16 cellular contexts compared by ENCODE assay signal in genomic region chr6:11848852-11849731, GRCh38.
DNase-seq lines count a peak whose midpoint lies in the region; ATAC-seq, FAIRE-seq and TF ChIP-seq lines count a peak whose summit lies in the region.
"Had no signal": no experiment of that assay in that cellular context is flagged by ENCODE, and none has a peak within 500 bp of the region (broad histone marks: within the 10 kb centered on the region; RNA-seq: fewer than 3 reads in every experiment).

No MANE protein-coding gene starts in this region.

- DNase-seq in A172 (ENCODE audit: low spot score): peak; percentile 79
- DNase-seq in HS-27A (ENCODE audit: low read depth): peak; percentile 20
- peak; percentile 91 for DNase-seq in NCI-H446 treated with DMSO at 0.1 percent for 48 hours (lab: John Stamatoyannopoulos, UW)
- DNase-seq in endothelial cell of umbilical vein (ENCODE audit: low read depth, low spot score): peak; percentile 83
- no peak for DNase-seq in cerebellar nuclear complex (lab: John Stamatoyannopoulos, UW)
- no peak for DNase-seq in stimulated activated CD4-positive, alpha-beta T cell treated with anti-CD3 and anti-CD28 coated beads, Interleukin-4, amount 100 ng/mL, for 4 hours
- no peak for DNase-seq in UCSD-AML1 (lab: John Stamatoyannopoulos, UW; ENCODE audit: unreplicated experiment)
- DNase-seq: activated CD8-positive, alpha-beta T cell treated with anti-CD3 and anti-CD28 coated beads for 36 hours; activated gamma-delta T cell treated with Interleukin-2 at 50 U/mL for 16 hours; H7; NCI-H1436; stimulated activated CD4-positive, alpha-beta T cell treated with anti-CD3 and anti-CD28 coated beads, Interleukin-4, amount 100 ng/mL, for 24 hours; stimulated activated naive CD4-positive, alpha-beta T cell had no signal

- intact Hi-C loops in endothelial cell of umbilical vein (cut with micrococcal nuclease): loop anchor here (5.0 kb wide), 1 partner anchor 158 kb away; no protein-coding TSS in a partner anchor

- H3K9ac ChIP-seq in endothelial cell of umbilical vein (replicated peaks; ENCODE audit: extremely low read depth, insufficient read depth, low read length): no peak overlapping the region

- dilution Hi-C loops in endothelial cell of umbilical vein (cut with MboI; ENCODE audit: extremely low pct_ligation_motif_present, low sequenced_read_pairs): no loop called here

- peak; percentile 76 for FAIRE-seq in endothelial cell of umbilical vein (lab: Jason Lieb, UNC)

- no peaks in the 10 kb centered on the region for H4K20me1 ChIP-seq in endothelial cell of umbilical vein (replicated peaks; ENCODE audit: control insufficient read depth, extremely low read depth, insufficient read depth, low read length)

- POLR2A ChIA-PET in endothelial cell of umbilical vein (lab: Charles Lee): no interaction called here

- TF ChIP-seq POLR2A in endothelial cell of umbilical vein (IDR thresholded peaks at IDR 0.05; ENCODE audit: low read depth, low read length): no peak

- no peak overlapping the region for H3K4me3 ChIP-seq in endothelial cell of umbilical vein (replicated peaks in 1 of 3; ENCODE audit: insufficient read depth in 1 of 3, low read depth in 1 of 3, low read length in 3 of 3)

- no peak overlapping the region for H3K4me2 ChIP-seq in endothelial cell of umbilical vein (ENCODE audit: insufficient read depth, low read length)

- CTCF ChIA-PET in endothelial cell of umbilical vein (lab: Charles Lee): no interaction called here

- no peaks in the 10 kb centered on the region for H3K9me3 ChIP-seq in endothelial cell of umbilical vein (replicated peaks; ENCODE audit: control insufficient read depth, insufficient read depth, low read length)

- H3K36me3 ChIP-seq in endothelial cell of umbilical vein (ENCODE audit: control insufficient read depth in 2 of 2, extremely low read depth in 1 of 2, insufficient read depth in 2 of 2, low read length in 2 of 2): no peaks in the 10 kb centered on the region

- H3K79me2 ChIP-seq in endothelial cell of umbilical vein (ENCODE audit: control insufficient read depth, insufficient read depth, low read length): no peaks in the 10 kb centered on the region

- peaks cover 7% of the 10 kb centered on the region for H3K4me1 ChIP-seq in endothelial cell of umbilical vein (ENCODE audit: control insufficient read depth, extremely low read depth, insufficient read depth, low read length)

- no peak for ATAC-seq in HG02588 (IDR thresholded peaks at IDR 0.05; ENCODE audit: unreplicated experiment)
- ATAC-seq: activated CD8-positive, alpha-beta T cell treated with anti-CD3 and anti-CD28 coated beads for 36 hours; esophagus mucosa; Panc1 had no signal

- peaks cover 6 to 8% of the 10 kb centered on the region in 2 experiments for H3K27me3 ChIP-seq in endothelial cell of umbilical vein (ENCODE audit: control insufficient read depth in 2 of 2, insufficient read depth in 2 of 2, low read length in 2 of 2)

- H3K27ac ChIP-seq in endothelial cell of umbilical vein (ENCODE audit: insufficient read depth, low read depth, low read length): no peak overlapping the region

- H3K9me1 ChIP-seq in endothelial cell of umbilical vein (replicated peaks; ENCODE audit: control insufficient read depth, extremely low read depth, insufficient read depth, low read length): no peaks in the 10 kb centered on the region

- H2AFZ ChIP-seq in endothelial cell of umbilical vein (ENCODE audit: low read depth, low read length): no peak overlapping the region

- TF ChIP-seq CTCF in endothelial cell of umbilical vein (IDR thresholded peaks at IDR 0.05; ENCODE audit: extremely low read depth in 1 of 2, insufficient read depth in 1 of 2, low read depth in 1 of 2, low read length in 2 of 2): no peak

- no TSS peak for BruUV-seq in endothelial cell of umbilical vein (replicated peaks; lab: Mats Ljungman, UMichigan)

TF ChIP-seq in endothelial cell of umbilical vein, 7 proteins besides CTCF, POLR2A, EP300 and RAD21:
- no peak for TF ChIP-seq POLR2AphosphoS5 (IDR thresholded peaks at IDR 0.05; ENCODE audit: insufficient read depth, low read depth, low read length)
- TF ChIP-seq JUN (IDR thresholded peaks at IDR 0.05; ENCODE audit: borderline replicate concordance, insufficient read depth, insufficient read length, low read depth): no peak
- peak; percentile 12 for TF ChIP-seq FOS (IDR thresholded peaks at IDR 0.05; ENCODE audit: borderline replicate concordance, insufficient read depth, low read length)
- TF ChIP-seq GATA2 (IDR thresholded peaks at IDR 0.05; ENCODE audit: insufficient read depth, insufficient read length, low read depth, low read length): peak; percentile 39

Comparison
In these comparisons a context has a peak if more than half of its experiments do, and no peak if none do; other contexts are left out.
1. DNase-seq: peak in A172 (single experiment), HS-27A (single experiment), NCI-H446 treated with DMSO at 0.1 percent for 48 hours (single experiment) and endothelial cell of umbilical vein (single experiment); none in cerebellar nuclear complex (0 of 2), stimulated activated CD4-positive, alpha-beta T cell treated with anti-CD3 and anti-CD28 coated beads, Interleukin-4, amount 100 ng/mL, for 4 hours (0 of 2) and UCSD-AML1 (single experiment).